ENCODE assay signal across 22 cellular contexts in the genomic region with DNA sequence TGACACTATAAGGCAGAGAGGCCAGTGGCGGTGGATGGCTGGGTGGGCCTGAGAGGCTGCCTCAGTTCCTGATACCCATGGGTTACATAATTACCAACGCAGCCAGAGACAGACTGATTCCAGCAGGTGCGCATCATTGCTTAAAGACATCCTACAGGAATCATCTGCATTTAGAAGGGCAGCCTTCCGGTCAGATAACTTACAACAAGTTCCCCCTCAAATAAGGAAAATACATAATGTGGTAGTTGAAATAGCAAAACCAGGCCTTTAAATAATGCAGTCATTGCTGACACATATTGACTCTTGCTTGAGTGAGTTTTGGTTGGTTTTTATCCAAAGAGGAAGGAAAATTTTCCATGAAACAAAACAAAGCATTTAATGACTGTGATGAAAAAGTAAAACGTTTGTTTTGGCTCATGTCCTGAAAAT.
"Had no signal": no experiment of that assay in that cellular context is flagged by ENCODE, and none has a peak within 500 bp of the region (broad histone marks: within the 10 kb centered on the region; RNA-seq: fewer than 3 reads in every experiment).

No MANE protein-coding gene starts in this region.

- H3K4me3 Mint-ChIP-seq: activated T-cell treated with anti-CD3 and anti-CD28 coated beads, Interleukin-2, amount 50 U/mL, for 24 hours; nephron; stimulated activated naive B cell treated with anti-CD40 and anti-IgM and Interleukin-4, amounts not matched to agents 10 μg/mL and 1 μg/mL and 100 μg/mL, for 72 hours; T-helper 2 cell treated with Interferon-gamma antibody and Interleukin-4, amounts not matched to agents 5 μg/mL and 100 μg/mL, for 36 hours had no signal

- H3K4me1 ChIP-seq: lower lobe of right lung, prostate gland had no signal

- H3K36me3 ChIP-seq: cardiac muscle cell, lower lobe of right lung, prostate gland had no signal

- H3K27me3 Mint-ChIP-seq: activated T-cell treated with anti-CD3 and anti-CD28 coated beads, Interleukin-2, amount 50 U/mL, for 24 hours; stimulated activated naive B cell treated with anti-CD40 and anti-IgM and Interleukin-4, amounts not matched to agents 10 μg/mL and 1 μg/mL and 100 μg/mL, for 72 hours had no signal

- H3K27ac Mint-ChIP-seq: activated naive CD4-positive, alpha-beta T cell treated with anti-CD3 and anti-CD28 coated beads, Interleukin-2, amount 50 U/mL, for 72 hours; activated T-cell treated with anti-CD3 and anti-CD28 coated beads, Interleukin-2, amount 50 U/mL, for 24 hours; stimulated activated naive B cell treated with anti-CD40 and anti-IgM and Interleukin-4, amounts not matched to agents 10 μg/mL and 1 μg/mL and 100 μg/mL, for 72 hours; T-helper 2 cell treated with Interferon-gamma antibody and Interleukin-4, amounts not matched to agents 5 μg/mL and 100 μg/mL, for 36 hours had no signal

- H3K4me3 ChIP-seq: cardiac muscle cell, coronary artery, lower lobe of right lung, prostate gland had no signal

- H3K4me1 Mint-ChIP-seq: nephron; stimulated activated naive B cell treated with anti-CD40 and anti-IgM and Interleukin-4, amounts not matched to agents 10 μg/mL and 1 μg/mL and 100 μg/mL, for 72 hours had no signal

- DNase-seq: activated CD4-positive, alpha-beta T cell treated with anti-CD3 and anti-CD28 coated beads, Interleukin-2, amount 50 U/mL, for 4 hours; activated CD4-positive, CD25-positive, alpha-beta regulatory T cell treated with anti-CD3 and anti-CD28 coated beads, Interleukin-2, amount 50 U/mL, for 72 hours; activated effector memory CD4-positive, alpha-beta T cell treated with Interleukin-2 at 50 U/mL for 16 hours; activated T-cell treated with anti-CD3 and anti-CD28 coated beads, Interleukin-2, amount 50 U/mL, for 24 hours; amniotic stem cell; effector memory CD4-positive, alpha-beta T cell; hypothalamus; left cardiac atrium; lower lobe of right lung; occipital lobe; stimulated activated CD4-positive, alpha-beta T cell treated with anti-CD3 and anti-CD28 coated beads, Interleukin-2, amount 100 ng/mL, for 24 hours; stimulated activated naive B cell treated with anti-CD40 and anti-IgM and Interleukin-4, amounts not matched to agents 10 μg/mL and 1 μg/mL and 100 μg/mL, for 72 hours; substantia nigra; SW 1271; trophoblast cell had no signal

- H3K9me3 ChIP-seq: lower lobe of right lung, prostate gland had no signal

- H3K36me3 Mint-ChIP-seq: activated naive CD4-positive, alpha-beta T cell treated with anti-CD3 and anti-CD28 coated beads, Interleukin-2, amount 50 U/mL, for 72 hours; stimulated activated naive B cell treated with anti-CD40 and anti-IgM and Interleukin-4, amounts not matched to agents 10 μg/mL and 1 μg/mL and 100 μg/mL, for 72 hours had no signal

- H3K9me3 Mint-ChIP-seq: activated naive CD4-positive, alpha-beta T cell treated with anti-CD3 and anti-CD28 coated beads, Interleukin-2, amount 50 U/mL, for 72 hours; activated T-cell treated with anti-CD3 and anti-CD28 coated beads, Interleukin-2, amount 50 U/mL, for 24 hours; nephron; stimulated activated naive B cell treated with anti-CD40 and anti-IgM and Interleukin-4, amounts not matched to agents 10 μg/mL and 1 μg/mL and 100 μg/mL, for 72 hours; T-helper 2 cell treated with Interferon-gamma antibody and Interleukin-4, amounts not matched to agents 5 μg/mL and 100 μg/mL, for 36 hours had no signal

- H3K27ac ChIP-seq: cardiac muscle cell, coronary artery, lower lobe of right lung, prostate gland had no signal

- ATAC-seq: activated naive CD4-positive, alpha-beta T cell treated with anti-CD3 and anti-CD28 coated beads, Interleukin-2, amount 50 U/mL, for 72 hours; left cardiac atrium; lower lobe of right lung; sciatic nerve; stimulated activated naive B cell treated with anti-CD40 and anti-IgM and Interleukin-4, amounts not matched to agents 10 μg/mL and 1 μg/mL and 100 μg/mL, for 72 hours had no signal
